Comparison of ENCODE assay signal across 10 cellular contexts in the genomic region with DNA sequence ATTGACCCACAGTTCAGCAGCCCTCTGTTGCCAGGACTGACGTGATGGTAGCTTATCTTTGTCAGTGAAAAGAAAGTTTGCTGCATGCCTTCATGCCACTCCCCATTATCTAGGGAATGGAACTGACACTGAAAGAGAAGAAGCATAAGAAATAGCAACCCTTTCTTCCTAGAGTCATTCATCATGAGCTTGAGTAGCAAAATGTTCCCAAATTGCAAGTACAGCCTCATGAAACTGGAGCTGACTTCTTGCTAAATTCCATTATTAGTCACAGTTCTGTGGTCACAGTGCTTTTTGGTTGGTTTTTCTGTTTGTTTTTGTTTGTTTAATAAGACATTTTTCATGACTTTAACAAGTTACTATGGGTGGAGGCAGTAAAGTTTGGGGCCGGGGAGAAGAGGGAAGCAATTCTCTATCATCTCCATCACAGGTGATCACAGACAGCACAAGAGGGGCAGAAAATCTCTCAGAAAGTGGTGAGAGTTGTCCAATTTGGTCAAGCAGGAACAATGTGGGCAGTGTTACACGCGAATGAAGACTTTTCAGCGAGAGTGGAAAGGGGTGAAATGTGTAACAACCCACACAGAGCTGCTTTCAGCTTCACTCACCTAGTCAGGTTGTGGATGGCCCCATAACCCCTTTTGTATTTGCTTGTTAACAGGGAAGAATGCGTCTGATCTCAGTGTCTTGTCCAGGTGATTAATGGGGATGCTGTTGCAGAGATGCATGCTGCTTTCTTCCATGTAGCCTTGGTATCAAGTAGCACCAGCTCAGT.
DNase-seq lines count a peak whose midpoint lies in the region; ATAC-seq and FAIRE-seq lines count a peak whose summit lies in the region.
"Had no signal": no experiment of that assay in that cellular context is flagged by ENCODE, and none has a peak within 500 bp of the region (broad histone marks: within the 10 kb centered on the region; RNA-seq: fewer than 3 reads in every experiment).

No MANE protein-coding gene starts in this region.

- POLR2A ChIA-PET in T-cell (lab: Charles Lee): no interaction called here

- peaks cover 8% of the 10 kb centered on the region for H3K9me3 Mint-ChIP-seq in activated naive CD8-positive, alpha-beta T cell treated with anti-CD3 and anti-CD28 coated beads for 36 hours
- H3K9me3 Mint-ChIP-seq in activated naive CD8-positive, alpha-beta T cell treated with anti-CD3 and anti-CD28 coated beads, Interleukin-2, amount 50 U/mL, for 24 hours: peaks cover 6% of the 10 kb centered on the region
- H3K9me3 Mint-ChIP-seq in effector memory CD8-positive, alpha-beta T cell: peaks cover 0 to 2% of the 10 kb centered on the region in 2 donors
- peaks cover 0 to 8% (median 3%) of the 10 kb centered on the region in 3 donors for H3K9me3 Mint-ChIP-seq in T-cell

- no peak for DNase-seq in activated naive CD8-positive, alpha-beta T cell treated with anti-CD3 and anti-CD28 coated beads for 36 hours
- no peak for DNase-seq in activated naive CD8-positive, alpha-beta T cell treated with anti-CD3 and anti-CD28 coated beads, Interleukin-2, amount 50 U/mL, for 24 hours
- peak; percentile 0 for DNase-seq in LHCN-M2 (ENCODE audit: low read depth)
- DNase-seq in urothelium cell line (ENCODE audit: low spot score): peak; percentile 5
- DNase-seq in effector memory CD8-positive, alpha-beta T cell: no peak
- DNase-seq in left lobe of liver (ENCODE audit: low spot score): no peak
- DNase-seq in T-cell: no peak
- DNase-seq: NCI-H526, tibial artery had no signal

- H3K36me3 Mint-ChIP-seq in activated naive CD8-positive, alpha-beta T cell treated with anti-CD3 and anti-CD28 coated beads for 36 hours: no peaks in the 10 kb centered on the region
- no peaks in the 10 kb centered on the region for H3K36me3 Mint-ChIP-seq in activated naive CD8-positive, alpha-beta T cell treated with anti-CD3 and anti-CD28 coated beads, Interleukin-2, amount 50 U/mL, for 24 hours (ENCODE audit: low read depth)
- H3K36me3 Mint-ChIP-seq in effector memory CD8-positive, alpha-beta T cell (ENCODE audit: insufficient read depth): no peaks in the 10 kb centered on the region
- no peaks in the 10 kb centered on the region for H3K36me3 Mint-ChIP-seq in T-cell

- H3K4me1 Mint-ChIP-seq in activated naive CD8-positive, alpha-beta T cell treated with anti-CD3 and anti-CD28 coated beads for 36 hours: peaks cover 3% of the 10 kb centered on the region
- peaks cover 4% of the 10 kb centered on the region for H3K4me1 Mint-ChIP-seq in activated naive CD8-positive, alpha-beta T cell treated with anti-CD3 and anti-CD28 coated beads, Interleukin-2, amount 50 U/mL, for 24 hours
- H3K4me1 Mint-ChIP-seq in effector memory CD8-positive, alpha-beta T cell (ENCODE audit: low read depth in 2 of 2): no peaks in the 10 kb centered on the region
- H3K4me1 Mint-ChIP-seq in T-cell: no peaks in the 10 kb centered on the region

- H3K4me3 Mint-ChIP-seq in activated naive CD8-positive, alpha-beta T cell treated with anti-CD3 and anti-CD28 coated beads for 36 hours: no peak overlapping the region
- H3K4me3 Mint-ChIP-seq in activated naive CD8-positive, alpha-beta T cell treated with anti-CD3 and anti-CD28 coated beads, Interleukin-2, amount 50 U/mL, for 24 hours: no peak overlapping the region
- no peak overlapping the region for H3K4me3 Mint-ChIP-seq in effector memory CD8-positive, alpha-beta T cell
- no peak overlapping the region for H3K4me3 Mint-ChIP-seq in T-cell

- H3K27ac Mint-ChIP-seq in activated naive CD8-positive, alpha-beta T cell treated with anti-CD3 and anti-CD28 coated beads for 36 hours: peak overlapping the region; percentile 54
- H3K27ac Mint-ChIP-seq in activated naive CD8-positive, alpha-beta T cell treated with anti-CD3 and anti-CD28 coated beads, Interleukin-2, amount 50 U/mL, for 24 hours: no peak overlapping the region
- no peak overlapping the region for H3K27ac Mint-ChIP-seq in effector memory CD8-positive, alpha-beta T cell
- H3K27ac Mint-ChIP-seq in T-cell: no peak overlapping the region

- H3K27me3 Mint-ChIP-seq in activated naive CD8-positive, alpha-beta T cell treated with anti-CD3 and anti-CD28 coated beads for 36 hours: peaks cover 22% of the 10 kb centered on the region
- H3K27me3 Mint-ChIP-seq in activated naive CD8-positive, alpha-beta T cell treated with anti-CD3 and anti-CD28 coated beads, Interleukin-2, amount 50 U/mL, for 24 hours: peaks cover 1% of the 10 kb centered on the region
- H3K27me3 Mint-ChIP-seq in effector memory CD8-positive, alpha-beta T cell: peaks cover 0 to 4% of the 10 kb centered on the region in 2 donors
- no peaks in the 10 kb centered on the region for H3K27me3 Mint-ChIP-seq in T-cell

- CTCF ChIA-PET in T-cell (lab: Charles Lee): no interaction called here

- FAIRE-seq in urothelium cell line (lab: Jason Lieb, UNC): no peak

- no peak for ATAC-seq in activated naive CD8-positive, alpha-beta T cell treated with anti-CD3 and anti-CD28 coated beads, Interleukin-2, amount 50 U/mL, for 24 hours
- ATAC-seq in HG02642 (IDR thresholded peaks at IDR 0.05; ENCODE audit: poor library complexity, unreplicated experiment) (peak; percentile 90), left lobe of liver (no peak), T-cell (replicated peaks in 1 of 4) (no peak)
- ATAC-seq in effector memory CD8-positive, alpha-beta T cell (replicated peaks): no peak

Comparison
In these comparisons a context has a peak if more than half of its experiments do, and no peak if none do; other contexts are left out.
1. DNase-seq: peak in LHCN-M2 (single experiment) and urothelium cell line (single experiment); none in activated naive CD8-positive, alpha-beta T cell treated with anti-CD3 and anti-CD28 coated beads for 36 hours (single experiment), activated naive CD8-positive, alpha-beta T cell treated with anti-CD3 and anti-CD28 coated beads, Interleukin-2, amount 50 U/mL, for 24 hours (single experiment), effector memory CD8-positive, alpha-beta T cell (0 of 3), left lobe of liver (single experiment) and T-cell (0 of 34).